In genomic region chr17:17061516-17061915, GRCh38 we compare ENCODE assay signal across 24 cellular contexts. TPM values are rescaled to one million over a fixed set of nuclear protein-coding genes. Genes with fewer than 3 reads are reported as not detected.
DNase-seq lines count a peak whose midpoint lies in the region; ATAC-seq and TF ChIP-seq lines count a peak whose summit lies in the region.
"Had no signal": no experiment of that assay in that cellular context is flagged by ENCODE, and none has a peak within 500 bp of the region (broad histone marks: within the 10 kb centered on the region; RNA-seq: fewer than 3 reads in every experiment).

No MANE protein-coding gene starts in this region.

- no peak overlapping the region for H4K91ac ChIP-seq in mesenchymal stem cell (ENCODE audit: low read length)

- peaks cover 27% of the 10 kb centered on the region for H3K79me1 ChIP-seq in mesenchymal stem cell (replicated peaks; ENCODE audit: low read length, poor library complexity, severe bottlenecking)

- H3K27ac ChIP-seq in mesenchymal stem cell (ENCODE audit: low read length, poor library complexity, severe bottlenecking), result no peak overlapping the region
- H3K27ac ChIP-seq in subcutaneous abdominal adipose tissue (ENCODE audit: low read depth, low read length), result peak overlapping the region; percentile 16
- no peak overlapping the region for H3K27ac ChIP-seq in gastroesophageal sphincter

- peak overlapping the region in 1 of 2 experiments; percentile 21 for H2BK12ac ChIP-seq in mesenchymal stem cell (ENCODE audit: low read length in 2 of 2)

- no peak overlapping the region for H3K23ac ChIP-seq in mesenchymal stem cell (ENCODE audit: low read length in 2 of 2)

- H3K27me3 Mint-ChIP-seq in activated naive CD4-positive, alpha-beta T cell treated with anti-CD3 and anti-CD28 coated beads, Interleukin-2, amount 10 ng/mL, durations not matched to agents 7 days and 5 days, result no peaks in the 10 kb centered on the region
- H3K27me3 Mint-ChIP-seq in T-helper 17 cell, result no peaks in the 10 kb centered on the region
- H3K27me3 Mint-ChIP-seq in activated T-cell treated with anti-CD3 and anti-CD28 coated beads, Interleukin-2, amount 50 U/mL, for 4 hours (ENCODE audit: low read depth), result no peaks in the 10 kb centered on the region
- H3K27me3 Mint-ChIP-seq: activated naive CD8-positive, alpha-beta T cell treated with anti-CD3 and anti-CD28 coated beads for 36 hours had no signal

- H3K4me1 Mint-ChIP-seq in activated naive CD4-positive, alpha-beta T cell treated with anti-CD3 and anti-CD28 coated beads, Interleukin-2, amount 10 ng/mL, durations not matched to agents 7 days and 5 days, result peaks cover 24% of the 10 kb centered on the region
- peaks cover 54% of the 10 kb centered on the region for H3K4me1 Mint-ChIP-seq in T-helper 17 cell
- peaks cover 53% of the 10 kb centered on the region for H3K4me1 Mint-ChIP-seq in activated T-cell treated with anti-CD3 and anti-CD28 coated beads, Interleukin-2, amount 50 U/mL, for 4 hours (ENCODE audit: low read depth)
- H3K4me1 Mint-ChIP-seq: GM23338 had no signal

- H3K4me2 ChIP-seq in mesenchymal stem cell (ENCODE audit: low read length, poor library complexity, severe bottlenecking), result no peak overlapping the region
- H3K4me2 ChIP-seq: GM23338 had no signal

- no peak overlapping the region for H2BK5ac ChIP-seq in mesenchymal stem cell (ENCODE audit: low read depth, low read length, poor library complexity, severe bottlenecking)

- no peak overlapping the region for H2BK15ac ChIP-seq in mesenchymal stem cell (ENCODE audit: low read depth, poor library complexity, severe bottlenecking)

- TF ChIP-seq EP300 in gastroesophageal sphincter (IDR thresholded peaks at IDR 0.05), result no peak

- H3K27ac Mint-ChIP-seq in activated naive CD4-positive, alpha-beta T cell treated with anti-CD3 and anti-CD28 coated beads, Interleukin-2, amount 10 ng/mL, durations not matched to agents 7 days and 5 days, result no peak overlapping the region
- H3K27ac Mint-ChIP-seq in T-helper 17 cell, result peak overlapping the region; percentile 75
- H3K27ac Mint-ChIP-seq: activated T-cell treated with anti-CD3 and anti-CD28 coated beads, Interleukin-2, amount 50 U/mL, for 72 hours; mesothelial cell of epicardium had no signal

- H3K4ac ChIP-seq in mesenchymal stem cell (ENCODE audit: low read depth in 1 of 2, low read length in 2 of 2), result no peak overlapping the region

- WGBS in mesenchymal stem cell, result 97% methylated on average over 3 of the region's 3 CpGs
- WGBS in gastroesophageal sphincter (ENCODE audit: low coverage in 1 of 2), 2 donors, result 71 to 92% methylated on average over 1 to 2 of the region's 3 CpGs

- H2AFZ ChIP-seq in mesenchymal stem cell (ENCODE audit: low read depth, low read length), result no peak overlapping the region
- H2AFZ ChIP-seq: GM23338 had no signal

- H3K4me3 ChIP-seq in mesenchymal stem cell (ENCODE audit: insufficient read depth in 1 of 2, low read depth in 1 of 2, low read length in 2 of 2), result no peak overlapping the region
- H3K4me3 ChIP-seq in subcutaneous abdominal adipose tissue (ENCODE audit: low read depth in 1 of 5, low read length in 5 of 5), result no peak overlapping the region
- H3K4me3 ChIP-seq in gastroesophageal sphincter, result no peak overlapping the region
- H3K4me3 ChIP-seq: GM23338, skin epidermis had no signal

- no peak for TF ChIP-seq CTCF in gastroesophageal sphincter (IDR thresholded peaks at IDR 0.05)

- no peak overlapping the region for H4K8ac ChIP-seq in mesenchymal stem cell (ENCODE audit: low read length)

- H2AK5ac ChIP-seq in mesenchymal stem cell (ENCODE audit: low read length, severe bottlenecking), result no peak overlapping the region

- CTCF ChIA-PET in activated naive CD4-positive, alpha-beta T cell treated with anti-CD3 and anti-CD28 coated beads, Interleukin-2, amount 10 ng/mL, durations not matched to agents 7 days and 5 days (lab: Charles Lee), result no interaction called here

- H2BK120ac ChIP-seq in mesenchymal stem cell (ENCODE audit: low read depth, low read length), result no peak overlapping the region

- H3K9ac ChIP-seq in mesenchymal stem cell (ENCODE audit: low read length) (no peak overlapping the region), subcutaneous abdominal adipose tissue (ENCODE audit: low read length in 5 of 5) (no peak overlapping the region)

- DNase-seq in activated naive CD4-positive, alpha-beta T cell treated with anti-CD3 and anti-CD28 coated beads, Interleukin-2, amount 10 ng/mL, durations not matched to agents 7 days and 5 days, result peak; percentile 5
- DNase-seq in activated naive CD4-positive, alpha-beta T cell treated with Interleukin-2 at 50 U/mL for 16 hours, result no peak
- no peak for DNase-seq in T-helper 17 cell
- no peak for DNase-seq in mesenchymal stem cell
- DNase-seq in NCI-H146 (lab: John Stamatoyannopoulos, UW), result no peak
- DNase-seq in activated T-cell treated with anti-CD3 and anti-CD28 coated beads, Interleukin-2, amount 50 U/mL, for 4 hours, result no peak
- DNase-seq: 8988T; activated naive CD8-positive, alpha-beta T cell treated with anti-CD3 and anti-CD28 coated beads for 36 hours; activated T-cell treated with anti-CD3 and anti-CD28 coated beads, Interleukin-2, amount 50 U/mL, for 72 hours; cerebellar nuclear complex; effector CD4-positive, alpha-beta T cell; kidney glomerular epithelial cell; NCI-H1092 treated with DMSO at 0.1 percent for 48 hours; NCI-H2029 treated with DMSO at 0.1 percent for 48 hours; SIG-M5; stimulated activated CD4-positive, alpha-beta T cell treated with anti-CD3 and anti-CD28 coated beads, Interleukin-2, amount 100 ng/mL, for 24 hours; stimulated activated naive CD4-positive, alpha-beta T cell had no signal

- peaks cover 11% of the 10 kb centered on the region for H3K4me1 ChIP-seq in mesenchymal stem cell (ENCODE audit: control insufficient read depth, insufficient read depth, low read depth, low read length)
- H3K4me1 ChIP-seq in subcutaneous abdominal adipose tissue (ENCODE audit: control insufficient read depth in 5 of 5, insufficient read depth in 5 of 5, low read length in 5 of 5), result peaks cover 13 to 60% (median 59%) of the 10 kb centered on the region in 5 donors
- peaks cover 0 to 93% (median 3%) of the 10 kb centered on the region in 3 donors for H3K4me1 ChIP-seq in gastroesophageal sphincter

- no peak for TF ChIP-seq POLR2A in gastroesophageal sphincter (IDR thresholded peaks at IDR 0.05)

- peak overlapping the region; percentile 6 to 45 for H3K18ac ChIP-seq in mesenchymal stem cell (ENCODE audit: low read depth in 1 of 2, low read length in 2 of 2)

- peak overlapping the region in 1 of 2 experiments; percentile 26 for H3K14ac ChIP-seq in mesenchymal stem cell (ENCODE audit: low read length in 2 of 2)

- H3K27me3 ChIP-seq in mesenchymal stem cell (ENCODE audit: control insufficient read depth in 1 of 2, insufficient read depth in 1 of 2, low read length in 2 of 2), result no peaks in the 10 kb centered on the region
- no peaks in the 10 kb centered on the region for H3K27me3 ChIP-seq in subcutaneous abdominal adipose tissue (ENCODE audit: control insufficient read depth in 5 of 5, insufficient read depth in 4 of 5, low read length in 5 of 5)
- H3K27me3 ChIP-seq in gastroesophageal sphincter, result no peaks in the 10 kb centered on the region

- no peaks in the 10 kb centered on the region for H3K9me3 Mint-ChIP-seq in activated naive CD4-positive, alpha-beta T cell treated with anti-CD3 and anti-CD28 coated beads, Interleukin-2, amount 10 ng/mL, durations not matched to agents 7 days and 5 days
- no peaks in the 10 kb centered on the region for H3K9me3 Mint-ChIP-seq in activated T-cell treated with anti-CD3 and anti-CD28 coated beads, Interleukin-2, amount 50 U/mL, for 4 hours
- H3K9me3 Mint-ChIP-seq: activated naive CD8-positive, alpha-beta T cell treated with anti-CD3 and anti-CD28 coated beads for 36 hours; activated T-cell treated with anti-CD3 and anti-CD28 coated beads, Interleukin-2, amount 50 U/mL, for 72 hours; GM23338; mesothelial cell of epicardium; nephron had no signal

- no peaks in the 10 kb centered on the region for H3K9me3 ChIP-seq in T-helper 17 cell (ENCODE audit: control insufficient read depth, low read length, poor library complexity, severe bottlenecking)
- H3K9me3 ChIP-seq in mesenchymal stem cell (ENCODE audit: control insufficient read depth, low read length), result no peaks in the 10 kb centered on the region
- H3K9me3 ChIP-seq in subcutaneous abdominal adipose tissue (ENCODE audit: control insufficient read depth in 5 of 5, low read length in 5 of 5), result no peaks in the 10 kb centered on the region
- H3K9me3 ChIP-seq in gastroesophageal sphincter, result no peaks in the 10 kb centered on the region

- no peak overlapping the region for H3K4me3 Mint-ChIP-seq in activated naive CD4-positive, alpha-beta T cell treated with anti-CD3 and anti-CD28 coated beads, Interleukin-2, amount 10 ng/mL, durations not matched to agents 7 days and 5 days
- H3K4me3 Mint-ChIP-seq in T-helper 17 cell, result no peak overlapping the region
- H3K4me3 Mint-ChIP-seq in activated T-cell treated with anti-CD3 and anti-CD28 coated beads, Interleukin-2, amount 50 U/mL, for 4 hours, result no peak overlapping the region
- H3K4me3 Mint-ChIP-seq: activated naive CD8-positive, alpha-beta T cell treated with anti-CD3 and anti-CD28 coated beads for 36 hours; activated T-cell treated with anti-CD3 and anti-CD28 coated beads, Interleukin-2, amount 50 U/mL, for 72 hours; GM23338; mesothelial cell of epicardium; nephron had no signal

- H3K36me3 ChIP-seq in mesenchymal stem cell (ENCODE audit: control insufficient read depth in 1 of 2, insufficient read depth in 2 of 2, low read depth in 1 of 2, low read length in 2 of 2) (peaks cover 22 to 38% of the 10 kb centered on the region in 2 experiments), subcutaneous abdominal adipose tissue (ENCODE audit: control insufficient read depth in 5 of 5, insufficient read depth in 5 of 5, low read length in 5 of 5) (peaks cover 0 to 21% (median 8%) of the 10 kb centered on the region in 5 donors), gastroesophageal sphincter (peaks cover 0 to 15% of the 10 kb centered on the region in 2 donors)

- ATAC-seq in T-helper 17 cell (no peak), gastroesophageal sphincter (no peak)
- ATAC-seq in activated T-cell treated with anti-CD3 and anti-CD28 coated beads, Interleukin-2, amount 50 U/mL, for 4 hours, result no peak
- ATAC-seq: activated T-cell treated with anti-CD3 and anti-CD28 coated beads, Interleukin-2, amount 50 U/mL, for 72 hours; esophagus mucosa; GM23338 had no signal

- peaks cover 7% of the 10 kb centered on the region for H3K36me3 Mint-ChIP-seq in activated naive CD4-positive, alpha-beta T cell treated with anti-CD3 and anti-CD28 coated beads, Interleukin-2, amount 10 ng/mL, durations not matched to agents 7 days and 5 days
- H3K36me3 Mint-ChIP-seq in T-helper 17 cell (ENCODE audit: low read depth), result no peaks in the 10 kb centered on the region
- peaks cover 7% of the 10 kb centered on the region for H3K36me3 Mint-ChIP-seq in activated T-cell treated with anti-CD3 and anti-CD28 coated beads, Interleukin-2, amount 50 U/mL, for 4 hours (ENCODE audit: insufficient read depth)

RNA-seq across cellular contexts. Expression of gene MPRIP, which starts 19.3 kb away (rescaled TPM):
- total RNA-seq in T-helper 17 cell (100 to 1,000 TPM; 268 to 269 TPM), gastroesophageal sphincter (100 to 1,000 TPM; 113 to 233 (median 155) TPM)
- 112 TPM for polyA plus RNA-seq in mesenchymal stem cell (2013, experiment 1 of 2)
- 112 TPM for polyA plus RNA-seq in mesenchymal stem cell (2013, experiment 2 of 2)
- total RNA-seq in activated T-cell treated with anti-CD3 and anti-CD28 coated beads, Interleukin-2, amount 50 U/mL, for 4 hours, result 100 to 1,000 TPM; 121 to 132 (median 132) TPM
